In the genomic region with DNA sequence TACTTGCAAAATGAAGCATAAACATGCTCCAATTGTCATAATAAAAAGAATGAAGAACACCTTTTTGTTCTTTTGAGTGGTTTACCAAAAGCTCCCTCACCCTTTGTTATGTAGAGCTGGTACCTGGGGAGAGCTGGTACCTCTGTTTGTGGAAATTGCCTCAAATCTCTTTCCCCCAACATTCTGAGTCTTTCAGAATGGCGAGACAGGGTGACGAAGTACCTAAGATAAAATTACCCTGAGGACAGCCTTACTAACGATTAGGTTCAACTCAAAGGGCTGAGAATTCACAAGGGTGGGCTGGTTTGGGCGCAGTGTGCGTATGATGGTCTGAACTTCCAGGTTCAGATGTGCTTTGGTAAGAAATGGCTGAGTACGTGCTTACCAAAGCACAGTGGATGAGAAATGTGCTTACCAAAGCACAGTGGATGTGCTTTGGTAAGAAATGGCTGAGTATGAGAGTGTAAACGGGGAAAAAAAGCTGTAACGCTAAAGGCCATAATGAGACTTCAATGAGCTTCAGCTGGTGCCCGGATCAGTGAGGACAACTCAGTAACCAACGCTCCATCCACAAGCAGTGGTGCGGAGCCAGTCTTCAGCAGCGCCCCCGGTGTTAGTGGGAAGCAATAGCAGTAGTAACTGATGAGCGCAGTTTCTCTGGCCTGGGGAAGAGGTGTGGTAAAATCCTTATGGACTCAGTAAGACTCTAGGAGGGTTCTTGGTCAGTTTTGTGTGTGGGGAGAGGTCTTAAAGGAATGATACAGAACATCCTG, we compare ENCODE assay signal across 11 cellular contexts.
A peak's percentile ranks its signal among the peaks of the same experiment; 100 is the strongest.
DNase-seq lines count a peak whose midpoint lies in the region; ATAC-seq, FAIRE-seq and TF ChIP-seq lines count a peak whose summit lies in the region.
"Had no signal": no experiment of that assay in that cellular context is flagged by ENCODE, and none has a peak within 500 bp of the region (broad histone marks: within the 10 kb centered on the region; RNA-seq: fewer than 3 reads in every experiment).

No MANE protein-coding gene starts in this region.

- no peaks in the 10 kb centered on the region for H3K4me1 Mint-ChIP-seq in activated T-cell treated with anti-CD3 and anti-CD28 coated beads, Interleukin-2, amount 50 U/mL, for 4 hours (ENCODE audit: low read depth)
- H3K4me1 Mint-ChIP-seq: immature natural killer cell had no signal

- ATAC-seq in activated T-cell treated with anti-CD3 and anti-CD28 coated beads, Interleukin-2, amount 50 U/mL, for 4 hours, result no peak
- no peak for ATAC-seq in HG03108 (IDR thresholded peaks at IDR 0.05; ENCODE audit: unreplicated experiment)

- H3K27me3 Mint-ChIP-seq in activated T-cell treated with anti-CD3 and anti-CD28 coated beads, Interleukin-2, amount 50 U/mL, for 4 hours (ENCODE audit: low read depth), result peaks cover 3% of the 10 kb centered on the region
- H3K27me3 Mint-ChIP-seq: activated naive CD4-positive, alpha-beta T cell treated with anti-CD3 and anti-CD28 coated beads, Interleukin-2, amount 50 U/mL, for 24 hours had no signal

- no peak for FAIRE-seq in D721Med (lab: Jason Lieb, UNC)

- no peak for TF ChIP-seq CTCF in D721Med (IDR thresholded peaks at IDR 0.05; ENCODE audit: insufficient read depth, missing control alignments)

- no peaks in the 10 kb centered on the region for H3K9me3 Mint-ChIP-seq in activated T-cell treated with anti-CD3 and anti-CD28 coated beads, Interleukin-2, amount 50 U/mL, for 4 hours
- H3K9me3 Mint-ChIP-seq: activated naive CD4-positive, alpha-beta T cell treated with anti-CD3 and anti-CD28 coated beads, Interleukin-2, amount 50 U/mL, for 24 hours had no signal

- H3K36me3 Mint-ChIP-seq in activated T-cell treated with anti-CD3 and anti-CD28 coated beads, Interleukin-2, amount 50 U/mL, for 4 hours (ENCODE audit: insufficient read depth), result no peaks in the 10 kb centered on the region
- H3K36me3 Mint-ChIP-seq: activated naive CD4-positive, alpha-beta T cell treated with anti-CD3 and anti-CD28 coated beads, Interleukin-2, amount 50 U/mL, for 24 hours; immature natural killer cell had no signal

- no peak overlapping the region for H3K4me3 Mint-ChIP-seq in activated T-cell treated with anti-CD3 and anti-CD28 coated beads, Interleukin-2, amount 50 U/mL, for 4 hours
- H3K4me3 Mint-ChIP-seq: activated naive CD4-positive, alpha-beta T cell treated with anti-CD3 and anti-CD28 coated beads, Interleukin-2, amount 50 U/mL, for 24 hours; immature natural killer cell had no signal

- DNase-seq in activated T-cell treated with anti-CD3 and anti-CD28 coated beads, Interleukin-2, amount 50 U/mL, for 48 hours, result peak; percentile 21 to 24
- no peak for DNase-seq in activated T-cell treated with anti-CD3 and anti-CD28 coated beads, Interleukin-2, amount 50 U/mL, for 4 hours
- peak; percentile 3 for DNase-seq in HK-2 (ENCODE audit: unreplicated experiment)
- peak; percentile 14 for DNase-seq in cerebellar cortex (ENCODE audit: low spot score)
- DNase-seq in stimulated activated CD4-positive, alpha-beta T cell treated with anti-CD3 and anti-CD28 coated beads, Interleukin-4, amount 100 ng/mL, for 1 hour, result peak; percentile 4
- no peak for DNase-seq in NCI-H2107 treated with DMSO at 0.1 percent for 48 hours (lab: John Stamatoyannopoulos, UW; ENCODE audit: unreplicated experiment)
- no peak for DNase-seq in D721Med (ENCODE audit: insufficient read length, low spot score)
- DNase-seq: immature natural killer cell, Right ventricle myocardium superior had no signal

Comparison
In these comparisons a context has a peak if more than half of its experiments do, and no peak if none do; other contexts are left out.
1. DNase-seq: peak in activated T-cell treated with anti-CD3 and anti-CD28 coated beads, Interleukin-2, amount 50 U/mL, for 48 hours (2 of 2), HK-2 (single experiment), cerebellar cortex (single experiment) and stimulated activated CD4-positive, alpha-beta T cell treated with anti-CD3 and anti-CD28 coated beads, Interleukin-4, amount 100 ng/mL, for 1 hour (single experiment); none in activated T-cell treated with anti-CD3 and anti-CD28 coated beads, Interleukin-2, amount 50 U/mL, for 4 hours (single experiment), NCI-H2107 treated with DMSO at 0.1 percent for 48 hours (single experiment) and D721Med (single experiment).